ENCODE assay signal across 13 cellular contexts in genomic region chr18:78978336-78979057, GRCh38. TPM values are rescaled to one million over a fixed set of nuclear protein-coding genes. Genes with fewer than 3 reads are reported as not detected.
DNase-seq lines count a peak whose midpoint lies in the region; ATAC-seq and TF ChIP-seq lines count a peak whose summit lies in the region.
"Had no signal": no experiment of that assay in that cellular context is flagged by ENCODE, and none has a peak within 500 bp of the region (broad histone marks: within the 10 kb centered on the region; RNA-seq: fewer than 3 reads in every experiment).

No MANE protein-coding gene starts in this region.

- TF ChIP-seq POLR2A in thyroid gland (IDR thresholded peaks at IDR 0.05), result no peak

- no peak overlapping the region for H3K27ac ChIP-seq in thyroid gland
- H3K27ac ChIP-seq: gastroesophageal sphincter, GM23248, SK-N-MC, thoracic aorta had no signal

- intact Hi-C loops in thyroid gland (cut with DNase I), result no loop called here

- peaks cover 6 to 22% of the 10 kb centered on the region in 2 donors for H3K4me1 ChIP-seq in thyroid gland

- H3K9me3 Mint-ChIP-seq in activated CD4-positive, alpha-beta T cell treated with anti-CD3 and anti-CD28 coated beads, Interleukin-2, amount 10 ng/mL, durations not matched to agents 7 days and 5 days, result peaks cover 5% of the 10 kb centered on the region
- H3K9me3 Mint-ChIP-seq in activated naive CD8-positive, alpha-beta T cell treated with anti-CD3 and anti-CD28 coated beads, Interleukin-2, amount 10 ng/mL, durations not matched to agents 7 days and 5 days, result peaks cover 3% of the 10 kb centered on the region

- no peaks in the 10 kb centered on the region for H3K9me3 ChIP-seq in thyroid gland
- H3K9me3 ChIP-seq: gastroesophageal sphincter, thoracic aorta had no signal

- no peak for DNase-seq in activated CD4-positive, alpha-beta T cell treated with anti-CD3 and anti-CD28 coated beads, Interleukin-2, amount 10 ng/mL, durations not matched to agents 7 days and 5 days
- no peak for DNase-seq in activated CD4-positive, alpha-beta T cell treated with anti-CD3 and anti-CD28 coated beads, Interleukin-2, amount 50 U/mL, for 4 hours
- DNase-seq in activated naive CD8-positive, alpha-beta T cell treated with anti-CD3 and anti-CD28 coated beads, Interleukin-2, amount 10 ng/mL, durations not matched to agents 7 days and 5 days, result no peak
- DNase-seq in iPS-NIHi11 (ENCODE audit: low spot score) (peak; percentile 49), NK-92 (lab: John Stamatoyannopoulos, UW; ENCODE audit: unreplicated experiment) (no peak), thyroid gland (no peak)
- DNase-seq in stimulated activated CD8-positive, alpha-beta memory T cell treated with anti-CD3 and anti-CD28 coated beads, Interleukin-4, amount 100 ng/mL, for 48 hours, result peak; percentile 19

- peak overlapping the region; percentile 68 for H3K27ac Mint-ChIP-seq in activated CD4-positive, alpha-beta T cell treated with anti-CD3 and anti-CD28 coated beads, Interleukin-2, amount 10 ng/mL, durations not matched to agents 7 days and 5 days
- peak overlapping the region; percentile 64 for H3K27ac Mint-ChIP-seq in activated naive CD8-positive, alpha-beta T cell treated with anti-CD3 and anti-CD28 coated beads, Interleukin-2, amount 10 ng/mL, durations not matched to agents 7 days and 5 days

- H3K27me3 Mint-ChIP-seq in activated CD4-positive, alpha-beta T cell treated with anti-CD3 and anti-CD28 coated beads, Interleukin-2, amount 10 ng/mL, durations not matched to agents 7 days and 5 days, result peaks cover 61% of the 10 kb centered on the region
- peaks cover 62% of the 10 kb centered on the region for H3K27me3 Mint-ChIP-seq in activated naive CD8-positive, alpha-beta T cell treated with anti-CD3 and anti-CD28 coated beads, Interleukin-2, amount 10 ng/mL, durations not matched to agents 7 days and 5 days

- no peaks in the 10 kb centered on the region for H3K36me3 ChIP-seq in thyroid gland
- H3K36me3 ChIP-seq: gastroesophageal sphincter, thoracic aorta had no signal

- peaks cover 14% of the 10 kb centered on the region for H3K4me1 Mint-ChIP-seq in activated CD4-positive, alpha-beta T cell treated with anti-CD3 and anti-CD28 coated beads, Interleukin-2, amount 10 ng/mL, durations not matched to agents 7 days and 5 days
- H3K4me1 Mint-ChIP-seq in activated naive CD8-positive, alpha-beta T cell treated with anti-CD3 and anti-CD28 coated beads, Interleukin-2, amount 10 ng/mL, durations not matched to agents 7 days and 5 days, result peaks cover 12% of the 10 kb centered on the region

- H3K36me3 Mint-ChIP-seq in activated CD4-positive, alpha-beta T cell treated with anti-CD3 and anti-CD28 coated beads, Interleukin-2, amount 10 ng/mL, durations not matched to agents 7 days and 5 days (ENCODE audit: low read depth), result peaks cover 9% of the 10 kb centered on the region
- peaks cover 9% of the 10 kb centered on the region for H3K36me3 Mint-ChIP-seq in activated naive CD8-positive, alpha-beta T cell treated with anti-CD3 and anti-CD28 coated beads, Interleukin-2, amount 10 ng/mL, durations not matched to agents 7 days and 5 days

- no peak overlapping the region for H3K4me3 ChIP-seq in thyroid gland (replicated peaks in 1 of 3)
- H3K4me3 ChIP-seq: GM23248, SK-N-MC, thoracic aorta had no signal

- POLR2A ChIA-PET in activated CD4-positive, alpha-beta T cell treated with anti-CD3 and anti-CD28 coated beads, Interleukin-2, amount 10 ng/mL, durations not matched to agents 7 days and 5 days (lab: Charles Lee), result no interaction called here
- POLR2A ChIA-PET in activated naive CD8-positive, alpha-beta T cell treated with anti-CD3 and anti-CD28 coated beads, Interleukin-2, amount 10 ng/mL, durations not matched to agents 7 days and 5 days (lab: Charles Lee), result no interaction called here

- no peak for TF ChIP-seq CTCF in thyroid gland (IDR thresholded peaks at IDR 0.05)

- H3K4me3 Mint-ChIP-seq in activated CD4-positive, alpha-beta T cell treated with anti-CD3 and anti-CD28 coated beads, Interleukin-2, amount 10 ng/mL, durations not matched to agents 7 days and 5 days, result peak overlapping the region; percentile 42
- peak overlapping the region; percentile 51 for H3K4me3 Mint-ChIP-seq in activated naive CD8-positive, alpha-beta T cell treated with anti-CD3 and anti-CD28 coated beads, Interleukin-2, amount 10 ng/mL, durations not matched to agents 7 days and 5 days

- WGBS in thyroid gland, 2 donors, result 3 to 4% methylated on average over 53 to 55 of the region's 80 CpGs

- H3K27me3 ChIP-seq in thyroid gland, result peaks cover 32% of the 10 kb centered on the region

- no peak for ATAC-seq in activated naive CD8-positive, alpha-beta T cell treated with anti-CD3 and anti-CD28 coated beads, Interleukin-2, amount 10 ng/mL, durations not matched to agents 7 days and 5 days (ENCODE audit: low read depth)
- ATAC-seq in HG03039 (IDR thresholded peaks at IDR 0.05; ENCODE audit: unreplicated experiment), result no peak
- ATAC-seq: gastroesophageal sphincter had no signal

- CTCF ChIA-PET in activated CD4-positive, alpha-beta T cell treated with anti-CD3 and anti-CD28 coated beads, Interleukin-2, amount 10 ng/mL, durations not matched to agents 7 days and 5 days (lab: Charles Lee), result interaction anchor here (0.7 kb wide), 1 partner anchor 132 kb away, joined by 3 read pairs; no protein-coding TSS in a partner anchor

RNA-seq across cellular contexts. Expression of gene SALL3, which starts 1.1 kb away (rescaled TPM):
- not detected for total RNA-seq in activated CD4-positive, alpha-beta T cell treated with anti-CD3 and anti-CD28 coated beads, Interleukin-2, amount 10 ng/mL, durations not matched to agents 7 days and 5 days
- not detected for total RNA-seq in activated naive CD8-positive, alpha-beta T cell treated with anti-CD3 and anti-CD28 coated beads, Interleukin-2, amount 10 ng/mL, durations not matched to agents 7 days and 5 days
- under 1 TPM in 2 of 4 donors, not detected in 2; 0.11 to 0.13 TPM for total RNA-seq in thyroid gland
- total RNA-seq: gastroesophageal sphincter, GM23248, myocyte, thoracic aorta had no signal

Comparison
In these comparisons a context has a peak if more than half of its experiments do, and no peak if none do; other contexts are left out.
1. DNase-seq: peak in iPS-NIHi11 (single experiment) and stimulated activated CD8-positive, alpha-beta memory T cell treated with anti-CD3 and anti-CD28 coated beads, Interleukin-4, amount 100 ng/mL, for 48 hours (single experiment); none in activated CD4-positive, alpha-beta T cell treated with anti-CD3 and anti-CD28 coated beads, Interleukin-2, amount 10 ng/mL, durations not matched to agents 7 days and 5 days (single experiment), activated CD4-positive, alpha-beta T cell treated with anti-CD3 and anti-CD28 coated beads, Interleukin-2, amount 50 U/mL, for 4 hours (0 of 2), activated naive CD8-positive, alpha-beta T cell treated with anti-CD3 and anti-CD28 coated beads, Interleukin-2, amount 10 ng/mL, durations not matched to agents 7 days and 5 days (single experiment), NK-92 (single experiment) and thyroid gland (0 of 2).